11 cellular contexts compared by ENCODE assay signal in the genomic region with DNA sequence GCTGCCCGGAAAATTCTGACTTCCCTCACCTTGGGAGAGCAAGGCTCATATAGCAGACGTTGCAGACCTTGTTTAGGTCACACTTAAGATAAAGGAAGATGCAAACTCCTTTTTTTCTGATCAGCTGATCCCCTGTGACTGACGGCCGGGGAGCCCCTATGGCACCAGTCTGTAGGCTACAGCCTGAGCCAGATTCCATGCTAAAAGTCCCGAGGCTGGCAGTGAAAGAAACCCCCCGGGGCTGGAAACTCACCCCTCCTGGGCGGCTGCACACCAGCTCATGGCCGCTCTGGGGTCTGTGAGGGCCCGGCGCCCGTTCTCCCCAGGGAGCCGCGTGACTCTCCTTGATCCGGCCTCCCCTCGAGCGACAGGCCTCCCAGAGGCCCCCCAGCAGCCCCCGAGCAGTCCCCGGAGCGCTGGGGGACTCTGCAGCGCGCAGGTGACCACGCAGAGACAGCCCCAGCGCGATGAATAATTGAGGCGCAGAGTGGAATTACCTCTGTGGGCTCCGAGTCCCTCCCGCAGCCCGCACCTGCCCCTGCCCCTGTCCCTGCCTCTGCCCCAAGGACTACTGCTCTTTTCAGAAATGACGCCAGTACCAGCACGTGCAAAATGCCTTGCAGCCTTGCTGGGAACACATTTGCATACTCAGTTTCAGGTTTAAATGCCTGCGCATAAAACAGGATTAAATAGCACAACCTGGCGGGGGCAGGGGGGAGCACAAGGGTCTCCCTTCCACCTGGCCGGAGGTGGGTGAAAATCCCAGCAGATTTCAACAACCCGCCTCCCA.
DNase-seq lines count a peak whose midpoint lies in the region; ATAC-seq, FAIRE-seq and TF ChIP-seq lines count a peak whose summit lies in the region.
"Had no signal": no experiment of that assay in that cellular context is flagged by ENCODE, and none has a peak within 500 bp of the region (broad histone marks: within the 10 kb centered on the region; RNA-seq: fewer than 3 reads in every experiment).

No MANE protein-coding gene starts in this region.

- H4K20me1 ChIP-seq in H1 (replicated peaks in 1 of 2; ENCODE audit: control insufficient read depth in 1 of 2, insufficient read depth in 2 of 2, low read length in 2 of 2), result peaks cover 0 to 8% of the 10 kb centered on the region in 2 experiments

- peak overlapping the region; percentile 38 to 55; a peak in 3 of 4 replicates for H3K4me2 ChIP-seq in H1 (ENCODE audit: insufficient read depth in 1 of 2, low read depth in 2 of 2, low read length in 2 of 2)
- H3K4me2 ChIP-seq: smooth muscle cell had no signal

- H3K14ac ChIP-seq in H1 (ENCODE audit: insufficient read length), result no peak overlapping the region

- H3K79me2 ChIP-seq in H1 (ENCODE audit: control insufficient read depth in 1 of 2, insufficient read depth in 2 of 2, low read length in 2 of 2), result no peaks in the 10 kb centered on the region; a peak in 1 of 4 replicates

- H2BK20ac ChIP-seq in H1 (ENCODE audit: low read length), result no peak overlapping the region

- H3K36me3 ChIP-seq in H1 (ENCODE audit: control insufficient read depth in 2 of 4, insufficient read depth in 4 of 4, low read length in 3 of 4) (no peaks in the 10 kb centered on the region; a peak in 1 of 8 replicates), brain microvascular endothelial cell (replicated peaks) (no peaks in the 10 kb centered on the region), left ventricle myocardium inferior (no peaks in the 10 kb centered on the region)

- TF ChIP-seq RAD21 in H1 (IDR thresholded peaks at IDR 0.05 in 1 of 2, conservative IDR thresholded peaks at IDR 0.05 in 1 of 2; ENCODE audit: low read depth in 2 of 2, low read length in 2 of 2), result peak; percentile 37 to 52; a peak in 3 of 4 replicates

- H3K4ac ChIP-seq in H1 (replicated peaks; ENCODE audit: insufficient read length, low read depth, low read length), result no peak overlapping the region

- no peak overlapping the region for H4K91ac ChIP-seq in H1 (replicated peaks; ENCODE audit: insufficient read length, low read length)

- H4K8ac ChIP-seq in H1 (ENCODE audit: extremely low read depth, insufficient read depth, low read length), result peak overlapping the region; percentile 86

- no peak overlapping the region for H3K23ac ChIP-seq in H1 (ENCODE audit: insufficient read length)

- 0 out of 2 replicates have a peak overlapping the region, but pooled peaks have one; percentile 36 for H3K18ac ChIP-seq in H1 (ENCODE audit: extremely low read depth, low read length)

- no peak overlapping the region for H2AFZ ChIP-seq in H1 (ENCODE audit: low read length)

- H3K27ac ChIP-seq in H1 (ENCODE audit: low read depth, low read length), result no peak overlapping the region
- no peak overlapping the region for H3K27ac ChIP-seq in brain microvascular endothelial cell
- no peak overlapping the region for H3K27ac ChIP-seq in left ventricle myocardium inferior (replicated peaks)

- peaks cover 10% of the 10 kb centered on the region; the same call in 1 of the 2 replicates for H3K23me2 ChIP-seq in H1 (ENCODE audit: low read depth, low read length)

- peak; percentile 69 for ATAC-seq in HG03066 (IDR thresholded peaks at IDR 0.05; ENCODE audit: low read depth, unreplicated experiment)

- no peak overlapping the region for H3K56ac ChIP-seq in H1 (replicated peaks; ENCODE audit: insufficient read length, low read depth, low read length)

- H3K4me1 ChIP-seq in H1 (replicated peaks in 1 of 4; ENCODE audit: control insufficient read depth in 3 of 4, insufficient read depth in 4 of 4, low read length in 3 of 4) (peaks cover 0 to 7% (median 4%) of the 10 kb centered on the region in 4 experiments; a peak in 5 of 7 replicates), left ventricle myocardium inferior (peaks cover 7% of the 10 kb centered on the region)

- in situ Hi-C loops in brain microvascular endothelial cell (cut with HindIII; ENCODE audit: low pct_ligation_motif_present, low sequenced_read_pairs), result no loop called here

- no peak overlapping the region for H4K5ac ChIP-seq in H1 (ENCODE audit: insufficient read length, low read depth, low read length)

- TF ChIP-seq CTCF in GM10248 (IDR thresholded peaks at IDR 0.05; ENCODE audit: control extremely low read depth, extremely low read depth, low read depth, missing control alignments) (peak; percentile 59), H1 (IDR thresholded peaks at IDR 0.05; ENCODE audit: control extremely low read depth in 1 of 3, insufficient read depth in 1 of 3, low read depth in 1 of 3, low read length in 3 of 3) (peak; percentile 36 to 53 (median 43)), brain microvascular endothelial cell (IDR thresholded peaks at IDR 0.05; ENCODE audit: low read depth, low read length, missing control alignments) (no peak), left ventricle myocardium inferior (IDR thresholded peaks at IDR 0.05; ENCODE audit: borderline replicate concordance) (no peak)

- no peaks in the 10 kb centered on the region for H3K9me3 ChIP-seq in H1 (ENCODE audit: insufficient read depth in 2 of 2, low read depth in 1 of 2, low read length in 1 of 2)
- H3K9me3 ChIP-seq in left ventricle myocardium inferior (replicated peaks), result no peaks in the 10 kb centered on the region

- H3K9ac ChIP-seq in H1 (replicated peaks in 1 of 4; ENCODE audit: extremely low read depth in 1 of 4, low read depth in 3 of 4, low read length in 3 of 4), result no peak overlapping the region; a peak in 1 of 7 replicates

- DNase-seq in GM10248 (ENCODE audit: extremely low spot score), result peak; percentile 81
- peak; percentile 35 for DNase-seq in GM19238 (ENCODE audit: insufficient read length, low spot score)
- DNase-seq in H1 (ENCODE audit: low read depth in 1 of 2, low spot score in 2 of 2), result peak; percentile 25 to 61
- no peak for DNase-seq in HEK293T (ENCODE audit: extremely low spot score)
- DNase-seq in brain microvascular endothelial cell, result no peak
- DNase-seq in left ventricle myocardium inferior, result no peak
- DNase-seq in NCI-H774 (lab: John Stamatoyannopoulos, UW), result no peak
- DNase-seq: DMS153, head of caudate nucleus had no signal

- H3K27me3 ChIP-seq in H1 (replicated peaks in 1 of 4; ENCODE audit: control insufficient read depth in 3 of 4, extremely low read depth in 1 of 4, insufficient read depth in 3 of 4, low read length in 3 of 4), result peaks cover 0 to 8% (median under 1%) of the 10 kb centered on the region in 4 experiments; a peak in 3 of 7 replicates
- H3K27me3 ChIP-seq in brain microvascular endothelial cell (replicated peaks), result peaks cover 54% of the 10 kb centered on the region
- H3K27me3 ChIP-seq in left ventricle myocardium inferior (ENCODE audit: low read depth), result peaks cover 80% of the 10 kb centered on the region

- intact Hi-C loops in left ventricle myocardium inferior (cut with micrococcal nuclease), result no loop called here

- H2BK5ac ChIP-seq in H1 (ENCODE audit: low read depth, low read length), result no peak overlapping the region

- H2BK12ac ChIP-seq in H1 (ENCODE audit: low read depth, low read length), result no peak overlapping the region

- no peak for TF ChIP-seq EP300 in H1 (IDR thresholded peaks at IDR 0.05; ENCODE audit: borderline replicate concordance in 1 of 2, low read depth in 2 of 2, low read length in 2 of 2)

- WGBS in H1 (ENCODE audit: extremely low coverage in 1 of 2, insufficient coverage in 1 of 2, insufficient read length in 1 of 2, insufficient replicate concordance in 2 of 2, low coverage in 1 of 2, low lambda C conversion rate in 2 of 2, missing lambda C conversion rate in 1 of 2), 2 experiments, result 34% methylated on average over 29 of the region's 34 CpGs; no CpG with 5 or more reads in 1 of the 2 experiments

- H2AK5ac ChIP-seq in H1 (ENCODE audit: low read depth, low read length), result no peak overlapping the region

- H2BK120ac ChIP-seq in H1 (replicated peaks; ENCODE audit: low read depth, low read length), result no peak overlapping the region

- POLR2A ChIA-PET in GM10248 (lab: Yijun Ruan, JAX), result no interaction called here
- POLR2A ChIA-PET in H1 (lab: Charles Lee; ENCODE audit: partially characterized antibody), result interaction anchor here (0.6 kb wide), 1 partner anchor 124 kb away, joined by 3 read pairs; no protein-coding TSS in a partner anchor
- POLR2A ChIA-PET in HEK293T (lab: Yijun Ruan, JAX), result no interaction called here

- H2BK15ac ChIP-seq in H1 (ENCODE audit: low read length), result no peak overlapping the region

- FAIRE-seq in H1 (lab: Jason Lieb, UNC), result peak; percentile 52

- no peak for TF ChIP-seq POLR2A in H1 (IDR thresholded peaks at IDR 0.05; ENCODE audit: control extremely low read depth in 1 of 2, low read depth in 2 of 2, low read length in 2 of 2)

- peak overlapping the region in 2 of 4 experiments; percentile 17 to 47; a peak in 3 of 8 replicates for H3K4me3 ChIP-seq in H1 (ENCODE audit: extremely low read depth in 1 of 4, insufficient read depth in 2 of 4, low read depth in 3 of 4, low read length in 4 of 4)
- no peak overlapping the region for H3K4me3 ChIP-seq in brain microvascular endothelial cell (ENCODE audit: low read depth, low read length)
- H3K4me3 ChIP-seq in left ventricle myocardium inferior, result no peak overlapping the region
- H3K4me3 ChIP-seq: smooth muscle cell had no signal

- CTCF ChIA-PET in GM10248 (lab: Yijun Ruan, JAX), result interaction anchor here (0.8 to 1.9 kb wide), 4 partner anchors 22 to 37 kb away, joined by 3 to 10 read pairs (median 4); no protein-coding TSS in a partner anchor
- CTCF ChIA-PET in H1 (lab: Charles Lee; ENCODE audit: partially characterized antibody), result interaction anchor here (0.9 to 1.0 kb wide), 3 partner anchors 9 to 74 kb away, joined by 3 to 4 read pairs (median 3); no protein-coding TSS in a partner anchor
- CTCF ChIA-PET in HEK293T (lab: Yijun Ruan, JAX), result no interaction called here

- no peaks in the 10 kb centered on the region for H3K79me1 ChIP-seq in H1 (ENCODE audit: low read depth, low read length)

TF ChIP-seq in H1, 55 proteins besides CTCF, POLR2A, EP300 and RAD21 (continues in another document):
- no peak for TF ChIP-seq GTF2F1 (IDR thresholded peaks at IDR 0.05; ENCODE audit: borderline replicate concordance, low read depth, low read length)

TF ChIP-seq in HEK293T, 16 proteins besides CTCF, POLR2A, EP300 and RAD21:
- TF ChIP-seq SP1 (IDR thresholded peaks at IDR 0.05) (no peak), FOXA1 (IDR thresholded peaks at IDR 0.05) (no peak), FOXK2 (IDR thresholded peaks at IDR 0.05) (no peak), BHLHE40 (IDR thresholded peaks at IDR 0.05; ENCODE audit: borderline replicate concordance) (no peak), LEF1 (IDR thresholded peaks at IDR 0.05; ENCODE audit: borderline replicate concordance) (no peak), ELF4 (IDR thresholded peaks at IDR 0.05) (no peak), FOXM1 (IDR thresholded peaks at IDR 0.05; ENCODE audit: borderline replicate concordance) (no peak)

Comparison
In these comparisons a context has a peak if more than half of its experiments do, and no peak if none do; other contexts are left out.
1. DNase-seq: peak in GM10248 (single experiment), GM19238 (single experiment) and H1 (2 of 2); none in HEK293T (single experiment), brain microvascular endothelial cell (single experiment), left ventricle myocardium inferior (single experiment) and NCI-H774 (single experiment).
2. CTCF ChIP-seq: peak in GM10248 (single experiment) and H1 (3 of 3); none in brain microvascular endothelial cell (single experiment) and left ventricle myocardium inferior (single experiment).